In genomic region chr17:27544350-27545131, GRCh38 we compare ENCODE assay signal across 8 cellular contexts.
DNase-seq lines count a peak whose midpoint lies in the region; ATAC-seq and TF ChIP-seq lines count a peak whose summit lies in the region.

No MANE protein-coding gene starts in this region.

- H3K27ac ChIP-seq in HEK293 (ENCODE audit: extremely low read depth, low read depth, low read length) = peak overlapping the region; percentile 60
- no peak overlapping the region for H3K27ac ChIP-seq in transverse colon

- 63% methylated on average over 10 of the region's 10 CpGs; no CpG with 5 or more reads in 1 of the 2 donors for WGBS in transverse colon (ENCODE audit: low coverage in 1 of 2), 2 donors

- no peaks in the 10 kb centered on the region for H3K9me3 Mint-ChIP-seq in CD14-positive monocyte

- POLR2A ChIA-PET in HEK293 (lab: Yijun Ruan, JAX) = interaction anchor here (0.6 to 1.3 kb wide), 4 partner anchors 9 to 194 kb away, joined by 3 to 4 read pairs (median 3); partner anchors contain the start of gene KSR1

- TF ChIP-seq POLR2A in transverse colon (IDR thresholded peaks at IDR 0.05) = no peak

- H3K9me3 ChIP-seq in HEK293 (ENCODE audit: control insufficient read depth, insufficient read depth, low read depth, low read length) (no peaks in the 10 kb centered on the region), transverse colon (no peaks in the 10 kb centered on the region)

- DNase-seq in MV-4-11 (lab: John Stamatoyannopoulos, UW) (peak; percentile 98), CD14-positive monocyte (ENCODE audit: low spot score) (no peak), transverse colon (no peak), epidermal melanocyte (ENCODE audit: insufficient read length, low spot score) (no peak)
- peak; percentile 20 for DNase-seq in activated T-helper 9 cell treated with anti-CD3 and anti-CD28 coated beads, Interleukin-2, amount 50 U/mL, for 16 hours (ENCODE audit: low read depth)
- DNase-seq in stimulated activated CD8-positive, alpha-beta memory T cell treated with anti-CD3 and anti-CD28 coated beads, Interleukin-12 subunit alpha, Interleukin-12 subunit beta, amount 100 ng/mL, for 1 hour (ENCODE audit: low read depth) = peak; percentile 8

- H3K4me3 Mint-ChIP-seq in CD14-positive monocyte = peak overlapping the region in 1 of 2 donors; percentile 35

- H3K27me3 ChIP-seq in transverse colon = no peaks in the 10 kb centered on the region

- in situ Hi-C loops in transverse colon (cut with MboI; ENCODE audit: low pct_ligation_motif_present in 1 of 4, low pct_unique_long_range_greater_than_20kb in 1 of 4, low sequenced_read_pairs in 3 of 4) = loop anchor here in 1 of 4 donors (25.0 kb wide), 1 partner anchor 182 kb away; no protein-coding TSS in a partner anchor

- peaks cover 48% of the 10 kb centered on the region for H3K4me1 ChIP-seq in HEK293 (ENCODE audit: control insufficient read depth, insufficient read depth, low read length)
- peaks cover 19 to 55% (median 26%) of the 10 kb centered on the region in 4 donors for H3K4me1 ChIP-seq in transverse colon

- peak; percentile 67 for ATAC-seq in GM18499 (IDR thresholded peaks at IDR 0.05; ENCODE audit: insufficient read depth, unreplicated experiment)

- intact Hi-C loops in CD14-positive monocyte (cut with micrococcal nuclease) (no loop called here), transverse colon (cut with DNase I; ENCODE audit: low total_unique reads) (no loop called here)

- TF ChIP-seq CTCF in HEK293 (tag by site-specific recombination; IDR thresholded peaks at IDR 0.05) (no peak), CD14-positive monocyte (IDR thresholded peaks at IDR 0.05) (no peak), transverse colon (IDR thresholded peaks at IDR 0.05) (no peak)

- H3K4me3 ChIP-seq in HEK293 (ENCODE audit: low read depth, low read length) (no peak overlapping the region), transverse colon (no peak overlapping the region)

- no peak for TF ChIP-seq EP300 in transverse colon (IDR thresholded peaks at IDR 0.05; ENCODE audit: low read depth)

- CTCF ChIA-PET in HEK293 (lab: Yijun Ruan, JAX) = interaction anchor here (0.6 to 3.5 kb wide), 9 partner anchors 10 to 308 kb away, joined by 3 to 33 read pairs (median 4); no protein-coding TSS in a partner anchor

- H3K27ac Mint-ChIP-seq in CD14-positive monocyte = peak overlapping the region in 3 of 7 donors; percentile 27 to 57 (median 40)

- H3K36me3 ChIP-seq in HEK293 (ENCODE audit: control insufficient read depth in 2 of 2, insufficient read depth in 1 of 2, low read length in 2 of 2) (no peaks in the 10 kb centered on the region), transverse colon (no peaks in the 10 kb centered on the region)

- H3K27me3 Mint-ChIP-seq in CD14-positive monocyte (ENCODE audit: low read depth in 3 of 3) = peaks cover 1 to 5% (median 5%) of the 10 kb centered on the region in 3 donors

- H3K4me1 Mint-ChIP-seq in CD14-positive monocyte = peaks cover 67% of the 10 kb centered on the region

- H3K36me3 Mint-ChIP-seq in CD14-positive monocyte = peaks cover 5 to 15% of the 10 kb centered on the region in 2 donors

TF ChIP-seq in HEK293, 187 proteins besides CTCF, POLR2A, EP300 and RAD21 (continues in another document):
- peak; percentile 65 for TF ChIP-seq ZXDB (tag by site-specific recombination; IDR thresholded peaks at IDR 0.05)
- peak; percentile 90 for TF ChIP-seq PRDM10 (tag by site-specific recombination; IDR thresholded peaks at IDR 0.05)
- no peak for TF ChIP-seq ZBTB10 (tag by site-specific recombination; IDR thresholded peaks at IDR 0.05)
- no peak for TF ChIP-seq ZNF544 (tag by site-specific recombination; IDR thresholded peaks at IDR 0.05)
- TF ChIP-seq WT1 (tag by site-specific recombination; IDR thresholded peaks at IDR 0.05) = peak; percentile 55
- peak; percentile 75 for TF ChIP-seq ZBTB6 (tag by site-specific recombination; IDR thresholded peaks at IDR 0.05)
- TF ChIP-seq BCL11B (tag by site-specific recombination; IDR thresholded peaks at IDR 0.05; ENCODE audit: low read depth) = no peak
- no peak for TF ChIP-seq ZNF146 (tag by site-specific recombination; IDR thresholded peaks at IDR 0.05)
- peak; percentile 96 for TF ChIP-seq MEIS1 (CRISPR knock-in tag; IDR thresholded peaks at IDR 0.05; ENCODE audit: borderline replicate concordance)
- no peak for TF ChIP-seq KLF16 (tag by site-specific recombination; IDR thresholded peaks at IDR 0.05)
- peak; percentile 97 for TF ChIP-seq OSR2 (tag by site-specific recombination; IDR thresholded peaks at IDR 0.05)
- TF ChIP-seq PRDM6 (tag by site-specific recombination; IDR thresholded peaks at IDR 0.05) = peak; percentile 71
- TF ChIP-seq ZNF121 (tag by site-specific recombination; IDR thresholded peaks at IDR 0.05) = no peak
- TF ChIP-seq ZNF10 (tag by site-specific recombination; IDR thresholded peaks at IDR 0.05) = 0 out of 2 replicates have a peak, but pooled peaks have one; percentile 10
- TF ChIP-seq ZNF585B (tag by site-specific recombination; IDR thresholded peaks at IDR 0.05) = no peak
- peak; percentile 96 for TF ChIP-seq GLIS1 (tag by site-specific recombination; IDR thresholded peaks at IDR 0.05)
- TF ChIP-seq ZBTB21 (tag by site-specific recombination; IDR thresholded peaks at IDR 0.05) = 0 out of 2 replicates have a peak, but pooled peaks have one; percentile 16
- TF ChIP-seq ZNF473 (tag by site-specific recombination; IDR thresholded peaks at IDR 0.05) = no peak

Comparison
In these comparisons a context has a peak if more than half of its experiments do, and no peak if none do; other contexts are left out.
1. DNase-seq: peak in MV-4-11 (single experiment), activated T-helper 9 cell treated with anti-CD3 and anti-CD28 coated beads, Interleukin-2, amount 50 U/mL, for 16 hours (single experiment) and stimulated activated CD8-positive, alpha-beta memory T cell treated with anti-CD3 and anti-CD28 coated beads, Interleukin-12 subunit alpha, Interleukin-12 subunit beta, amount 100 ng/mL, for 1 hour (single experiment); none in CD14-positive monocyte (single experiment), transverse colon (single experiment) and epidermal melanocyte (single experiment).